Comparison of ENCODE assay signal across 18 cellular contexts in the genomic region with DNA sequence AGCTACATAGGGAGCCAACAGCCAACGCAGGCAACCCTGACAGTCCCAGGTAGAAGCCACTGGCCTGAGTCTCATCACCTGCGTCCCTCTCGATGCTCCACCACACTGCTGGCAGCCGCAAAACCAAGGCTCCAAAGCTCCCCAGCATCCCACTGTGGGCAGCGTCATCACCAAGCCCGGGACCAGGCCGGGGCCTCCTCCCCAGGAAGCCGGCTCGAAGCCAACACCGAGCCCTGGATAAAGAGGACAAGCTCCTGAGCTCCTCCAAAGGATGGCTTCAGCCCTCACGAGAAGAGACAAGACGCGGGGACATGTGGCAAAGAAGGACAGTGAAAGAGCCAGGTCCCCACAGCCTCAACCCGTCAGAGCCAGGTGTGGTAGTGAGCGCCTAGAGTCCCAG. TPM values are rescaled to one million over a fixed set of nuclear protein-coding genes. Genes with fewer than 3 reads are reported as not detected.
DNase-seq lines count a peak whose midpoint lies in the region; ATAC-seq and TF ChIP-seq lines count a peak whose summit lies in the region.
"Had no signal": no experiment of that assay in that cellular context is flagged by ENCODE, and none has a peak within 500 bp of the region (broad histone marks: within the 10 kb centered on the region; RNA-seq: fewer than 3 reads in every experiment).

No MANE protein-coding gene starts in this region.

- ATAC-seq in GM23338 = peak; percentile 14
- peak; percentile 10; the same call in 1 of the 2 replicates for ATAC-seq in WTC11
- ATAC-seq in stimulated activated effector memory CD8-positive, alpha-beta T cell treated with anti-CD3 and anti-CD28 coated beads, Interleukin-12 subunit alpha, Interleukin-12 subunit beta, amount 100 ng/mL, for 72 hours = peak; percentile 25
- no peak for ATAC-seq in GM18498 (IDR thresholded peaks at IDR 0.05; ENCODE audit: unreplicated experiment)
- ATAC-seq: Panc1, T-cell had no signal

- H3K9me3 Mint-ChIP-seq in GM23338 = no peaks in the 10 kb centered on the region
- peaks cover 4% of the 10 kb centered on the region; the same call in 1 of the 2 replicates for H3K9me3 Mint-ChIP-seq in WTC11
- H3K9me3 Mint-ChIP-seq in stimulated activated effector memory CD8-positive, alpha-beta T cell treated with anti-CD3 and anti-CD28 coated beads, Interleukin-12 subunit alpha, Interleukin-12 subunit beta, amount 100 ng/mL, for 72 hours = no peaks in the 10 kb centered on the region
- H3K9me3 Mint-ChIP-seq: T-cell had no signal

- H2BK5ac ChIP-seq in mesenchymal stem cell (ENCODE audit: low read depth, low read length, poor library complexity, severe bottlenecking) = no peak overlapping the region

- H2AFZ ChIP-seq in GM23338 (no peak overlapping the region), mesenchymal stem cell (ENCODE audit: low read depth, low read length) (no peak overlapping the region)

- H3K9me2 ChIP-seq in GM23338 (ENCODE audit: insufficient read depth) = no peaks in the 10 kb centered on the region

- peaks cover 46% of the 10 kb centered on the region for H4K20me1 ChIP-seq in GM23338 (replicated peaks; ENCODE audit: insufficient read depth)

- no peak overlapping the region for H3K4me2 ChIP-seq in GM23338
- H3K4me2 ChIP-seq in mesenchymal stem cell (ENCODE audit: low read length, poor library complexity, severe bottlenecking) = no peak overlapping the region

- no peak overlapping the region for H3K18ac ChIP-seq in mesenchymal stem cell (ENCODE audit: low read depth in 1 of 2, low read length in 2 of 2)

- H3K4me3 Mint-ChIP-seq in GM23338 (no peak overlapping the region), WTC11 (no peak overlapping the region)
- no peak overlapping the region for H3K4me3 Mint-ChIP-seq in stimulated activated effector memory CD8-positive, alpha-beta T cell treated with anti-CD3 and anti-CD28 coated beads, Interleukin-12 subunit alpha, Interleukin-12 subunit beta, amount 100 ng/mL, for 72 hours
- H3K4me3 Mint-ChIP-seq: T-cell had no signal

- H3K79me1 ChIP-seq in mesenchymal stem cell (replicated peaks; ENCODE audit: low read length, poor library complexity, severe bottlenecking) = no peaks in the 10 kb centered on the region

- no peak overlapping the region for H3K23ac ChIP-seq in mesenchymal stem cell (ENCODE audit: low read length in 2 of 2)

- peaks cover 100% of the 10 kb centered on the region for H3K79me2 ChIP-seq in GM23338 (replicated peaks; ENCODE audit: insufficient read depth)

- TF ChIP-seq POLR2A in esophagus squamous epithelium (IDR thresholded peaks at IDR 0.05) = no peak

- H3K4me1 Mint-ChIP-seq in GM23338 = peaks cover 50% of the 10 kb centered on the region
- peaks cover 52% of the 10 kb centered on the region for H3K4me1 Mint-ChIP-seq in WTC11
- H3K4me1 Mint-ChIP-seq in stimulated activated effector memory CD8-positive, alpha-beta T cell treated with anti-CD3 and anti-CD28 coated beads, Interleukin-12 subunit alpha, Interleukin-12 subunit beta, amount 100 ng/mL, for 72 hours = no peaks in the 10 kb centered on the region
- H3K4me1 Mint-ChIP-seq: T-cell had no signal

- intact Hi-C loops in esophagus squamous epithelium (cut with DNase I) = no loop called here

- POLR2A ChIA-PET in WTC11 (lab: Charles Lee) = interaction anchor here (0.6 kb wide), 1 partner anchor 141 kb away, joined by 3 read pairs; no protein-coding TSS in a partner anchor

- H3K4me1 ChIP-seq in GM23338 (ENCODE audit: insufficient read depth) = peaks cover 39% of the 10 kb centered on the region
- peaks cover 29% of the 10 kb centered on the region for H3K4me1 ChIP-seq in mesenchymal stem cell (ENCODE audit: control insufficient read depth, insufficient read depth, low read depth, low read length)
- H3K4me1 ChIP-seq in esophagus squamous epithelium = peaks cover 0 to 79% (median 21%) of the 10 kb centered on the region in 3 donors

- H3K27ac ChIP-seq in GM23338 (ENCODE audit: low read depth) (peak overlapping the region; percentile 66; the same call in 1 of the 2 replicates), mesenchymal stem cell (ENCODE audit: low read length, poor library complexity, severe bottlenecking) (peak overlapping the region; percentile 36), esophagus squamous epithelium (no peak overlapping the region)
- H3K27ac ChIP-seq: HL-60, KMS-11 had no signal

- H3K27me3 ChIP-seq in GM23338 (ENCODE audit: insufficient read depth) (no peaks in the 10 kb centered on the region), mesenchymal stem cell (ENCODE audit: control insufficient read depth in 1 of 2, insufficient read depth in 1 of 2, low read length in 2 of 2) (no peaks in the 10 kb centered on the region), esophagus squamous epithelium (no peaks in the 10 kb centered on the region)

- H3K27ac Mint-ChIP-seq in GM23338 = no peak overlapping the region
- peak overlapping the region; percentile 77; the same call in 1 of the 2 replicates for H3K27ac Mint-ChIP-seq in WTC11
- H3K27ac Mint-ChIP-seq in stimulated activated effector memory CD8-positive, alpha-beta T cell treated with anti-CD3 and anti-CD28 coated beads, Interleukin-12 subunit alpha, Interleukin-12 subunit beta, amount 100 ng/mL, for 72 hours = no peak overlapping the region
- H3K27ac Mint-ChIP-seq: T-cell had no signal

- H4K8ac ChIP-seq in mesenchymal stem cell (ENCODE audit: low read length) = no peak overlapping the region

- DNase-seq in GM23338 (ENCODE audit: low spot score) (no peak), WTC11 (ENCODE audit: low spot score) (no peak), mesenchymal stem cell (no peak), DMS79 (lab: John Stamatoyannopoulos, UW) (no peak), esophagus squamous epithelium (lab: John Stamatoyannopoulos, UW) (no peak)
- no peak for DNase-seq in stimulated activated effector memory CD8-positive, alpha-beta T cell treated with anti-CD3 and anti-CD28 coated beads, Interleukin-12 subunit alpha, Interleukin-12 subunit beta, amount 100 ng/mL, for 72 hours (ENCODE audit: low spot score in 2 of 2)
- DNase-seq: GOT3, NCI-H1105 treated with DMSO at 0.1 percent for 48 hours, NCI-H1694 treated with DMSO at 0.1 percent for 48 hours, NCI-H2081 treated with DMSO at 0.1 percent for 48 hours, NCI-H2171 treated with DMSO at 0.1 percent for 48 hours, NCI-H524 treated with DMSO at 0.1 percent for 48 hours, NCI-H82, T-cell had no signal

- CTCF ChIA-PET in WTC11 (lab: Charles Lee) = interaction anchor here (0.6 to 2.6 kb wide), 6 partner anchors 20 to 181 kb away, joined by 3 to 16 read pairs (median 4); no protein-coding TSS in a partner anchor

- H2BK120ac ChIP-seq in mesenchymal stem cell (ENCODE audit: low read depth, low read length) = no peak overlapping the region

- no peak overlapping the region for H3K9ac ChIP-seq in mesenchymal stem cell (ENCODE audit: low read length)
- H3K9ac ChIP-seq: KMS-11 had no signal

- peak overlapping the region; percentile 53 for H2AK5ac ChIP-seq in mesenchymal stem cell (ENCODE audit: low read length, severe bottlenecking)

- H3K36me3 Mint-ChIP-seq in GM23338 (ENCODE audit: low read depth) (peaks cover 3% of the 10 kb centered on the region; the same call in 2 of the 3 replicates), WTC11 (peaks cover 6% of the 10 kb centered on the region)
- H3K36me3 Mint-ChIP-seq in stimulated activated effector memory CD8-positive, alpha-beta T cell treated with anti-CD3 and anti-CD28 coated beads, Interleukin-12 subunit alpha, Interleukin-12 subunit beta, amount 100 ng/mL, for 72 hours = no peaks in the 10 kb centered on the region
- H3K36me3 Mint-ChIP-seq: T-cell had no signal

- no peaks in the 10 kb centered on the region for H3K36me3 ChIP-seq in GM23338 (ENCODE audit: insufficient read depth)
- H3K36me3 ChIP-seq in mesenchymal stem cell (ENCODE audit: control insufficient read depth in 1 of 2, insufficient read depth in 2 of 2, low read depth in 1 of 2, low read length in 2 of 2) = peaks cover 0 to 16% of the 10 kb centered on the region in 2 experiments
- H3K36me3 ChIP-seq in esophagus squamous epithelium = peaks cover 0 to 6% (median 0%) of the 10 kb centered on the region in 3 donors

- TF ChIP-seq CTCF in GM23338 (conservative IDR thresholded peaks at IDR 0.05; ENCODE audit: low read depth in 2 of 2) (no peak), WTC11 (IDR thresholded peaks at IDR 0.05) (no peak), esophagus squamous epithelium (IDR thresholded peaks at IDR 0.05) (no peak)

- no peak overlapping the region for H3K4ac ChIP-seq in mesenchymal stem cell (ENCODE audit: low read depth in 1 of 2, low read length in 2 of 2)

- H3K27me3 Mint-ChIP-seq in GM23338 (ENCODE audit: insufficient read depth, low read depth, poor library complexity) (peaks cover 2% of the 10 kb centered on the region), WTC11 (ENCODE audit: low read depth) (no peaks in the 10 kb centered on the region)

- H3F3A ChIP-seq in GM23338 (replicated peaks; ENCODE audit: low read depth) = no peaks in the 10 kb centered on the region

- H4K91ac ChIP-seq in mesenchymal stem cell (ENCODE audit: low read length) = peak overlapping the region; percentile 62

- WGBS in mesenchymal stem cell = 96% methylated on average over 15 of the region's 15 CpGs
- 82 to 96% methylated on average over 2 to 12 of the region's 15 CpGs for WGBS in esophagus squamous epithelium, 2 donors

- H3K14ac ChIP-seq in mesenchymal stem cell (ENCODE audit: low read length in 2 of 2) = no peak overlapping the region

- H2BK15ac ChIP-seq in mesenchymal stem cell (ENCODE audit: low read depth, poor library complexity, severe bottlenecking) = peak overlapping the region; percentile 33

- H3K4me3 ChIP-seq in GM23338 (no peak overlapping the region), mesenchymal stem cell (ENCODE audit: insufficient read depth in 1 of 2, low read depth in 1 of 2, low read length in 2 of 2) (no peak overlapping the region), esophagus squamous epithelium (no peak overlapping the region)

- H2BK12ac ChIP-seq in mesenchymal stem cell (ENCODE audit: low read length in 2 of 2) = no peak overlapping the region

- no peaks in the 10 kb centered on the region for H3K9me3 ChIP-seq in mesenchymal stem cell (ENCODE audit: control insufficient read depth, low read length)
- no peaks in the 10 kb centered on the region for H3K9me3 ChIP-seq in esophagus squamous epithelium

TF ChIP-seq in GM23338, 12 proteins besides CTCF, POLR2A, EP300 and RAD21:
- TF ChIP-seq ZNF114 (CRISPR knock-in tag; IDR thresholded peaks at IDR 0.05) = no peak

RNA-seq across cellular contexts. Expression of a gene that starts 23.9 kb away (rescaled TPM):
- 41.7 and 51.4 TPM in 2 replicates for total RNA-seq in GM23338 (2014; rRNA removed; shearing (Covaris generic))
- 30.1 and 30.2 TPM in 2 replicates for polyA plus RNA-seq in GM23338 (2016; fragmentation: Nextera tagmentation; extraction: Ambion mirVana)
- 44.9 to 51.8 TPM (median 47.0 TPM) in 3 replicates for total RNA-seq in WTC11 (2021)
- polyA plus RNA-seq in mesenchymal stem cell (2013, experiment 1 of 2) = 37.3 TPM
- 35.9 TPM for polyA plus RNA-seq in mesenchymal stem cell (2013, experiment 2 of 2)
- 100 to 1,000 TPM in 1 of 4 donors, 10 to 100 TPM in 3; 57.3 to 114 (median 81.7) TPM for total RNA-seq in esophagus squamous epithelium

Comparison
In these comparisons a context has a peak if more than half of its experiments do, and no peak if none do; other contexts are left out.
1. H3K27ac ChIP-seq: peak in GM23338 (single experiment) and mesenchymal stem cell (single experiment); none in esophagus squamous epithelium (0 of 4).